In the genomic region with DNA sequence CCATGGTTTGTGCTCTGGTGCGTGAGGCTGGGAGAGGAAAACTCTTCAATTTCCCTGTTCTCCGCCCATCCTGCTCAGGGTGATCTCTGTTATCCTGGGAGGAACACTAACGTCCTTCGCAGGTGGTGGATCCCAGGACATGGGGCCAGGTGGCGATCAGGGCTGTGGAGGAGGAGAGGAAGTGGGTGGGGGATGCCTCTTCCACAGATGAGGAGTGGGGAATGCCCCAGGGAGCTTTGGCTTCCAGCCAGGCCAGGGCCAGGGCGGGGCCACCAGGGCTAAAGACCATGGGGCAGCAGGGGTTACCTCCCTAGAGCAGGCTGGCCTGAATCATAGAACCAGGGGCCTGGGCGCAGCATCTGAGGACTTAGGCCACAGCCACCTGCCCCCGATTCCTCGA, we compare ENCODE assay signal across 23 cellular contexts. TPM values are rescaled to one million over a fixed set of nuclear protein-coding genes. Genes with fewer than 3 reads are reported as not detected.
"Had no signal": no experiment of that assay in that cellular context is flagged by ENCODE, and none has a peak within 500 bp of the region (broad histone marks: within the 10 kb centered on the region; RNA-seq: fewer than 3 reads in every experiment).

No MANE protein-coding gene starts in this region.

- H3K27me3 ChIP-seq: transverse colon had no signal

- ATAC-seq: activated CD8-positive, alpha-beta memory T cell treated with anti-CD3 and anti-CD28 coated beads, Interleukin-2, amount 10 ng/mL, durations not matched to agents 7 days and 5 days; activated naive CD8-positive, alpha-beta T cell treated with anti-CD3 and anti-CD28 coated beads, Interleukin-2, amount 50 U/mL, for 24 hours; effector memory CD8-positive, alpha-beta T cell; left ventricle myocardium superior; natural killer cell treated with Interleukin-12 subunit alpha and Interleukin-12 subunit beta and Interleukin-15 and Interleukin-18, amount 100 ng/mL, for 72 hours had no signal

- H3K27ac ChIP-seq: transverse colon had no signal

- H3K4me3 ChIP-seq: smooth muscle cell, transverse colon had no signal

- H3K4me2 ChIP-seq: smooth muscle cell had no signal

- H3K9me3 ChIP-seq: transverse colon had no signal

- H3K36me3 ChIP-seq: transverse colon had no signal

- DNase-seq: activated CD4-positive, alpha-beta T cell treated with anti-CD3 and anti-CD28 coated beads, Interleukin-2, amount 50 U/mL, for 48 hours; activated CD4-positive, CD25-positive, alpha-beta regulatory T cell treated with anti-CD3 and anti-CD28 coated beads, Interleukin-2, amount 50 U/mL, for 72 hours; activated CD8-positive, alpha-beta memory T cell treated with anti-CD3 and anti-CD28 coated beads, Interleukin-2, amount 10 ng/mL, durations not matched to agents 7 days and 5 days; activated naive CD4-positive, alpha-beta T cell treated with anti-CD3 and anti-CD28 coated beads for 36 hours; activated naive CD8-positive, alpha-beta T cell treated with anti-CD3 and anti-CD28 coated beads, Interleukin-2, amount 50 U/mL, for 24 hours; activated T-cell treated with anti-CD3 and anti-CD28 coated beads, Interleukin-2, amount 50 U/mL, for 1 hour; aorta; cerebellar nuclear complex; effector memory CD8-positive, alpha-beta T cell; erythroblast; left ventricle myocardium superior; mesenchymal stem cell; occipital lobe; right cardiac atrium; stimulated activated CD4-positive, alpha-beta T cell treated with anti-CD3 and anti-CD28 coated beads, Interleukin-4, amount 100 ng/mL, for 4 hours; stimulated activated CD8-positive, alpha-beta memory T cell treated with anti-CD3 and anti-CD28 coated beads, Interleukin-4, amount 100 ng/mL, for 48 hours; stimulated activated naive CD4-positive, alpha-beta T cell treated with Interleukin-2 at 50 U/mL for 16 hours; substantia nigra; transverse colon had no signal

RNA-seq across cellular contexts. Expression of gene KRT75, which starts 3.3 kb away (rescaled TPM):
- total RNA-seq: activated CD8-positive, alpha-beta memory T cell treated with anti-CD3 and anti-CD28 coated beads, Interleukin-2, amount 10 ng/mL, durations not matched to agents 7 days and 5 days; activated naive CD4-positive, alpha-beta T cell treated with anti-CD3 and anti-CD28 coated beads for 36 hours; activated T-helper 2 cell treated with anti-CD3 and anti-CD28 coated beads, Interferon-gamma antibody, Interleukin-2, Interleukin-4, amounts not matched to agents 10 μg/mL and 5 μg/mL and 100 μg/mL, durations not matched to agents 14 hours and 24 hours and 36 hours; aorta; left ventricle myocardium superior; natural killer cell treated with Interleukin-12 subunit alpha and Interleukin-12 subunit beta and Interleukin-15 and Interleukin-18, amount 100 ng/mL, for 72 hours; occipital lobe; progenitor cell of endocrine pancreas; right cardiac atrium; transverse colon had no signal
- polyA plus RNA-seq: aorta had no signal

RNA-seq across cellular contexts. Expression of gene KRT6B, which starts 14.4 kb away (rescaled TPM):
- total RNA-seq: activated CD8-positive, alpha-beta memory T cell treated with anti-CD3 and anti-CD28 coated beads, Interleukin-2, amount 10 ng/mL, durations not matched to agents 7 days and 5 days; activated naive CD4-positive, alpha-beta T cell treated with anti-CD3 and anti-CD28 coated beads for 36 hours; activated T-helper 2 cell treated with anti-CD3 and anti-CD28 coated beads, Interferon-gamma antibody, Interleukin-2, Interleukin-4, amounts not matched to agents 10 μg/mL and 5 μg/mL and 100 μg/mL, durations not matched to agents 14 hours and 24 hours and 36 hours; aorta; left ventricle myocardium superior; natural killer cell treated with Interleukin-12 subunit alpha and Interleukin-12 subunit beta and Interleukin-15 and Interleukin-18, amount 100 ng/mL, for 72 hours; progenitor cell of endocrine pancreas; right cardiac atrium; transverse colon had no signal
- polyA plus RNA-seq: right cardiac atrium had no signal

RNA-seq across cellular contexts. Expression of gene KRT82, which starts 31.4 kb away (rescaled TPM):
- total RNA-seq: activated CD8-positive, alpha-beta memory T cell treated with anti-CD3 and anti-CD28 coated beads, Interleukin-2, amount 10 ng/mL, durations not matched to agents 7 days and 5 days; activated naive CD4-positive, alpha-beta T cell treated with anti-CD3 and anti-CD28 coated beads for 36 hours; activated T-helper 2 cell treated with anti-CD3 and anti-CD28 coated beads, Interferon-gamma antibody, Interleukin-2, Interleukin-4, amounts not matched to agents 10 μg/mL and 5 μg/mL and 100 μg/mL, durations not matched to agents 14 hours and 24 hours and 36 hours; aorta; left ventricle myocardium superior; natural killer cell treated with Interleukin-12 subunit alpha and Interleukin-12 subunit beta and Interleukin-15 and Interleukin-18, amount 100 ng/mL, for 72 hours; occipital lobe; progenitor cell of endocrine pancreas; right cardiac atrium; smooth muscle cell; transverse colon had no signal
- polyA plus RNA-seq: aorta, right cardiac atrium had no signal

RNA-seq across cellular contexts. Expression of gene KRT6C, which starts 36.1 kb away (rescaled TPM):
- total RNA-seq: activated CD8-positive, alpha-beta memory T cell treated with anti-CD3 and anti-CD28 coated beads, Interleukin-2, amount 10 ng/mL, durations not matched to agents 7 days and 5 days; activated naive CD4-positive, alpha-beta T cell treated with anti-CD3 and anti-CD28 coated beads for 36 hours; activated T-helper 2 cell treated with anti-CD3 and anti-CD28 coated beads, Interferon-gamma antibody, Interleukin-2, Interleukin-4, amounts not matched to agents 10 μg/mL and 5 μg/mL and 100 μg/mL, durations not matched to agents 14 hours and 24 hours and 36 hours; aorta; left ventricle myocardium superior; natural killer cell treated with Interleukin-12 subunit alpha and Interleukin-12 subunit beta and Interleukin-15 and Interleukin-18, amount 100 ng/mL, for 72 hours; occipital lobe; progenitor cell of endocrine pancreas; right cardiac atrium had no signal
- polyA plus RNA-seq: right cardiac atrium had no signal

RNA-seq across cellular contexts. Expression of gene KRT84, which starts 52.1 kb away (rescaled TPM):
- total RNA-seq: activated CD8-positive, alpha-beta memory T cell treated with anti-CD3 and anti-CD28 coated beads, Interleukin-2, amount 10 ng/mL, durations not matched to agents 7 days and 5 days; activated naive CD4-positive, alpha-beta T cell treated with anti-CD3 and anti-CD28 coated beads for 36 hours; activated T-helper 2 cell treated with anti-CD3 and anti-CD28 coated beads, Interferon-gamma antibody, Interleukin-2, Interleukin-4, amounts not matched to agents 10 μg/mL and 5 μg/mL and 100 μg/mL, durations not matched to agents 14 hours and 24 hours and 36 hours; aorta; left ventricle myocardium superior; natural killer cell treated with Interleukin-12 subunit alpha and Interleukin-12 subunit beta and Interleukin-15 and Interleukin-18, amount 100 ng/mL, for 72 hours; occipital lobe; progenitor cell of endocrine pancreas; right cardiac atrium; transverse colon had no signal
- polyA plus RNA-seq: aorta, right cardiac atrium had no signal
